In genomic region chr1:221708076-221708571, GRCh38 we compare ENCODE assay signal across 8 cellular contexts. TPM values are rescaled to one million over a fixed set of nuclear protein-coding genes. Genes with fewer than 3 reads are reported as not detected.
DNase-seq lines count a peak whose midpoint lies in the region; ATAC-seq and TF ChIP-seq lines count a peak whose summit lies in the region.

No MANE protein-coding gene starts in this region.

- no peaks in the 10 kb centered on the region for H3K27me3 ChIP-seq in CD8-positive, alpha-beta T cell (ENCODE audit: insufficient read depth, low read length)
- no peaks in the 10 kb centered on the region for H3K27me3 ChIP-seq in effector memory CD4-positive, alpha-beta T cell (replicated peaks; ENCODE audit: control insufficient read depth, insufficient read depth, low read length, poor library complexity, severe bottlenecking)
- H3K27me3 ChIP-seq in skeletal muscle satellite cell (ENCODE audit: control insufficient read depth, insufficient read depth, low read length) (no peaks in the 10 kb centered on the region), foreskin keratinocyte (no peaks in the 10 kb centered on the region)

- peak overlapping the region; percentile 16 for H3K4me2 ChIP-seq in skeletal muscle satellite cell (ENCODE audit: low read length)

- H3K27ac Mint-ChIP-seq in CD8-positive, alpha-beta T cell = peak overlapping the region; percentile 58
- peak overlapping the region; percentile 71 to 80 for H3K27ac Mint-ChIP-seq in T-cell

- intact Hi-C loops in CD8-positive, alpha-beta T cell (cut with DNase I, micrococcal nuclease) = loop anchor here in 1 of 2 experiments (2.0 kb wide), 1 partner anchor 13 kb away; no protein-coding TSS in a partner anchor

- H3K27ac ChIP-seq in CD8-positive, alpha-beta T cell (ENCODE audit: low read depth, low read length) = no peak overlapping the region
- peak overlapping the region; percentile 67 for H3K27ac ChIP-seq in effector memory CD4-positive, alpha-beta T cell (ENCODE audit: insufficient read depth, low read length, poor library complexity, severe bottlenecking)
- no peak overlapping the region for H3K27ac ChIP-seq in foreskin keratinocyte

- peaks cover 22% of the 10 kb centered on the region for H3K36me3 Mint-ChIP-seq in CD8-positive, alpha-beta T cell
- H3K36me3 Mint-ChIP-seq in T-cell = peaks cover 36% of the 10 kb centered on the region

- H3K9ac ChIP-seq in skeletal muscle satellite cell (ENCODE audit: low read depth, low read length) = peak overlapping the region; percentile 24

- POLR2A ChIA-PET in CD8-positive, alpha-beta T cell (lab: Charles Lee) = interaction anchor here (0.7 to 1.8 kb wide), 5 partner anchors 17 to 180 kb away, joined by 3 to 16 read pairs (median 4); partner anchors contain the start of gene DUSP10
- POLR2A ChIA-PET in T-cell (lab: Charles Lee) = interaction anchor here (0.5 to 9.0 kb wide), 13 partner anchors 11 to 742 kb away, joined by 3 to 218 read pairs (median 3); partner anchors contain the start of gene DUSP10 (in 2 of the 2)

- H3K4me3 ChIP-seq in CD8-positive, alpha-beta T cell (ENCODE audit: low read depth, low read length) = no peak overlapping the region
- no peak overlapping the region for H3K4me3 ChIP-seq in effector memory CD4-positive, alpha-beta T cell (ENCODE audit: insufficient read depth, low read depth, low read length, poor library complexity, severe bottlenecking)
- no peak overlapping the region for H3K4me3 ChIP-seq in skeletal muscle satellite cell (ENCODE audit: low read length)

- no peaks in the 10 kb centered on the region for H3K36me3 ChIP-seq in CD8-positive, alpha-beta T cell (ENCODE audit: insufficient read depth, low read length)
- H3K36me3 ChIP-seq in effector memory CD4-positive, alpha-beta T cell (ENCODE audit: control insufficient read depth, insufficient read depth, low read length) = no peaks in the 10 kb centered on the region
- H3K36me3 ChIP-seq in skeletal muscle satellite cell (ENCODE audit: insufficient read depth, low read length) = peaks cover 62% of the 10 kb centered on the region

- peaks cover 24% of the 10 kb centered on the region for H3K4me1 ChIP-seq in CD8-positive, alpha-beta T cell (ENCODE audit: insufficient read depth, low read length)
- peaks cover 39% of the 10 kb centered on the region for H3K4me1 ChIP-seq in effector memory CD4-positive, alpha-beta T cell (ENCODE audit: control insufficient read depth, insufficient read depth, low read length, poor library complexity, severe bottlenecking)
- H3K4me1 ChIP-seq in skeletal muscle satellite cell (ENCODE audit: control insufficient read depth, insufficient read depth, low read length) (peaks cover 43% of the 10 kb centered on the region), foreskin keratinocyte (peaks cover 5% of the 10 kb centered on the region)

- H3K9me3 ChIP-seq in CD8-positive, alpha-beta T cell (ENCODE audit: low read length) = no peaks in the 10 kb centered on the region
- H3K9me3 ChIP-seq in effector memory CD4-positive, alpha-beta T cell (ENCODE audit: control insufficient read depth, low read length) = no peaks in the 10 kb centered on the region
- no peaks in the 10 kb centered on the region for H3K9me3 ChIP-seq in skeletal muscle satellite cell (replicated peaks; ENCODE audit: low read length)

- H3K9me3 Mint-ChIP-seq in CD8-positive, alpha-beta T cell = no peaks in the 10 kb centered on the region
- H3K9me3 Mint-ChIP-seq in T-cell = no peaks in the 10 kb centered on the region

- H3K4me3 Mint-ChIP-seq in CD8-positive, alpha-beta T cell = no peak overlapping the region
- H3K4me3 Mint-ChIP-seq in T-cell = no peak overlapping the region

- peaks cover 50% of the 10 kb centered on the region for H3K4me1 Mint-ChIP-seq in CD8-positive, alpha-beta T cell (ENCODE audit: low read depth)
- peaks cover 45 to 67% (median 65%) of the 10 kb centered on the region in 3 donors for H3K4me1 Mint-ChIP-seq in T-cell

- CTCF ChIA-PET in CD8-positive, alpha-beta T cell (lab: Charles Lee) = interaction anchor here (0.5 kb wide), 1 partner anchor 477 kb away, joined by 3 read pairs; no protein-coding TSS in a partner anchor
- CTCF ChIA-PET in T-cell (lab: Charles Lee) = interaction anchor here (0.5 to 1.5 kb wide), 10 partner anchors 15 to 757 kb away, joined by 3 to 16 read pairs (median 3); partner anchors contain the start of gene DUSP10 (in 1 of the 2)

- H3K27me3 Mint-ChIP-seq in CD8-positive, alpha-beta T cell (ENCODE audit: low read depth) = no peaks in the 10 kb centered on the region
- no peaks in the 10 kb centered on the region for H3K27me3 Mint-ChIP-seq in T-cell

- ATAC-seq in CD8-positive, alpha-beta T cell = peak; percentile 12
- ATAC-seq in GM19043 (IDR thresholded peaks at IDR 0.05; ENCODE audit: low read depth, unreplicated experiment) (peak; percentile 55), HG03159 (IDR thresholded peaks at IDR 0.05; ENCODE audit: unreplicated experiment) (peak; percentile 54), T-cell (replicated peaks in 1 of 4) (peak in 3 of 4 experiments; percentile 4 to 23 (median 21)), foreskin keratinocyte (no peak)

- peak in 4 of 7 experiments; percentile 14 to 59 (median 41) for DNase-seq in CD8-positive, alpha-beta T cell
- DNase-seq in T-cell (peak in 27 of 34 experiments; percentile 9 to 64 (median 41)), foreskin keratinocyte (no peak), NCI-H526 treated with DMSO at 0.1 percent for 48 hours (lab: John Stamatoyannopoulos, UW) (no peak)
- DNase-seq in effector memory CD4-positive, alpha-beta T cell = peak; percentile 51 to 65 (median 59)

- no peak for TF ChIP-seq CTCF in CD8-positive, alpha-beta T cell (IDR thresholded peaks at IDR 0.05)
- TF ChIP-seq CTCF in foreskin keratinocyte (conservative IDR thresholded peaks at IDR 0.05) = no peak

RNA-seq across cellular contexts. Expression of gene DUSP10, which starts 33.8 kb away (rescaled TPM):
- total RNA-seq in CD8-positive, alpha-beta T cell = 10 to 100 TPM; 63.0 to 64.3 TPM
- total RNA-seq in T-cell (10 to 100 TPM in 2 of 5 donors, 1 to 10 TPM in 3; 5.2 to 64.2 (median 6.0) TPM), foreskin keratinocyte (12.8 and 18.3 TPM in 2 replicates)
- 23.6 and 28.6 TPM in 2 replicates for total RNA-seq in skeletal muscle satellite cell (2012; rRNA removed)
- 7.1 and 7.3 TPM in 2 replicates for polyA plus RNA-seq in foreskin keratinocyte

Comparison
In these comparisons a context has a peak if more than half of its experiments do, and no peak if none do; other contexts are left out.
1. DNase-seq: peak in CD8-positive, alpha-beta T cell (4 of 7), T-cell (27 of 34) and effector memory CD4-positive, alpha-beta T cell (3 of 3); none in foreskin keratinocyte (0 of 2) and NCI-H526 treated with DMSO at 0.1 percent for 48 hours (single experiment).